In genomic region chr11:68843703-68844312, GRCh38 we compare ENCODE assay signal across 8 cellular contexts. TPM values are rescaled to one million over a fixed set of nuclear protein-coding genes. Genes with fewer than 3 reads are reported as not detected.
DNase-seq lines count a peak whose midpoint lies in the region; ATAC-seq and TF ChIP-seq lines count a peak whose summit lies in the region.

No MANE protein-coding gene starts in this region.

- H3K4me3 Mint-ChIP-seq in activated B cell treated with CpG ODN at 0.5 μM for 24 hours, result peak overlapping the region; percentile 97
- H3K4me3 Mint-ChIP-seq in central memory CD8-positive, alpha-beta T cell, result peak overlapping the region; percentile 81
- peak overlapping the region; percentile 97 for H3K4me3 Mint-ChIP-seq in memory B cell

- POLR2A ChIA-PET in activated B cell treated with CpG ODN at 0.5 μM for 24 hours (lab: Charles Lee), result interaction anchor here (0.6 to 2.8 kb wide), 7 partner anchors 15 to 1388 kb away, joined by 3 to 9 read pairs (median 4); no protein-coding TSS in a partner anchor

- H3K27me3 Mint-ChIP-seq in activated B cell treated with CpG ODN at 0.5 μM for 24 hours, result peaks cover 4% of the 10 kb centered on the region
- H3K27me3 Mint-ChIP-seq in central memory CD8-positive, alpha-beta T cell, result no peaks in the 10 kb centered on the region
- no peaks in the 10 kb centered on the region for H3K27me3 Mint-ChIP-seq in memory B cell

- intact Hi-C loops in activated B cell treated with CpG ODN at 0.5 μM for 24 hours (cut with micrococcal nuclease), result loop anchor here (1.0 to 10.0 kb wide), 10 partner anchors 47 to 831 kb away; partner anchors contain the start of genes C11orf24, CCND1, LTO1 and TESMIN

- no peaks in the 10 kb centered on the region for H3K9me3 Mint-ChIP-seq in activated B cell treated with CpG ODN at 0.5 μM for 24 hours
- no peaks in the 10 kb centered on the region for H3K9me3 Mint-ChIP-seq in central memory CD8-positive, alpha-beta T cell
- H3K9me3 Mint-ChIP-seq in memory B cell, result no peaks in the 10 kb centered on the region

- TF ChIP-seq CTCF in activated B cell treated with CpG ODN at 0.5 μM for 24 hours (IDR thresholded peaks at IDR 0.05), result no peak

- DNase-seq in DMS153 treated with DMSO at 0.1 percent for 48 hours (lab: John Stamatoyannopoulos, UW; ENCODE audit: unreplicated experiment) (peak; percentile 94), NCI-H128 (lab: John Stamatoyannopoulos, UW; ENCODE audit: unreplicated experiment) (peak; percentile 37), activated B cell treated with CpG ODN at 0.5 μM for 24 hours (peak; percentile 75), memory B cell (ENCODE audit: low spot score in 2 of 2) (peak; percentile 62 to 67), HCEC 1CT (no peak)
- DNase-seq in central memory CD8-positive, alpha-beta T cell (ENCODE audit: low spot score in 2 of 2), result peak; percentile 33 to 41
- peak; percentile 83 for DNase-seq in stimulated activated CD8-positive, alpha-beta memory T cell treated with anti-CD3 and anti-CD28 coated beads, Interleukin-4, amount 100 ng/mL, for 48 hours

- H3K27ac Mint-ChIP-seq in activated B cell treated with CpG ODN at 0.5 μM for 24 hours (peak overlapping the region; percentile 83), memory B cell (peak overlapping the region; percentile 53)
- H3K27ac Mint-ChIP-seq in central memory CD8-positive, alpha-beta T cell (ENCODE audit: low read depth), result peak overlapping the region; percentile 32

- CTCF ChIA-PET in activated B cell treated with CpG ODN at 0.5 μM for 24 hours (lab: Charles Lee), result interaction anchor here (0.7 to 4.7 kb wide), 16 partner anchors 10 to 279 kb away, joined by 3 to 41 read pairs (median 4); no protein-coding TSS in a partner anchor

- H3K4me1 Mint-ChIP-seq in activated B cell treated with CpG ODN at 0.5 μM for 24 hours, result peaks cover 38% of the 10 kb centered on the region
- peaks cover 34% of the 10 kb centered on the region for H3K4me1 Mint-ChIP-seq in central memory CD8-positive, alpha-beta T cell
- H3K4me1 Mint-ChIP-seq in memory B cell, result peaks cover 8% of the 10 kb centered on the region

- peaks cover 5% of the 10 kb centered on the region for H3K36me3 Mint-ChIP-seq in activated B cell treated with CpG ODN at 0.5 μM for 24 hours (ENCODE audit: low read depth)
- peaks cover 17% of the 10 kb centered on the region for H3K36me3 Mint-ChIP-seq in central memory CD8-positive, alpha-beta T cell (ENCODE audit: insufficient read depth)
- H3K36me3 Mint-ChIP-seq in memory B cell, result no peaks in the 10 kb centered on the region

- ATAC-seq in GM21723 (IDR thresholded peaks at IDR 0.05; ENCODE audit: unreplicated experiment), result peak; percentile 40
- peak; percentile 60 for ATAC-seq in activated B cell treated with CpG ODN at 0.5 μM for 24 hours (ENCODE audit: low read depth)
- ATAC-seq in central memory CD8-positive, alpha-beta T cell (replicated peaks; ENCODE audit: extremely low read depth, poor library complexity, severe bottlenecking), result peak; percentile 23
- ATAC-seq in memory B cell (ENCODE audit: low read depth), result peak; percentile 62

RNA-seq across cellular contexts. Expression of gene CPT1A, which starts 2.1 kb away (rescaled TPM):
- total RNA-seq in activated B cell treated with CpG ODN at 0.5 μM for 24 hours, result 16.7 and 17.2 TPM in 2 replicates

RNA-seq across cellular contexts. Expression of gene MRPL21, which starts 59.8 kb away (rescaled TPM):
- total RNA-seq in activated B cell treated with CpG ODN at 0.5 μM for 24 hours, result 49.9 and 60.0 TPM in 2 replicates

RNA-seq across cellular contexts. Expression of gene IGHMBP2, which starts 59.9 kb away (rescaled TPM):
- 24.2 and 33.8 TPM in 2 replicates for total RNA-seq in activated B cell treated with CpG ODN at 0.5 μM for 24 hours

Comparison
In these comparisons a context has a peak if more than half of its experiments do, and no peak if none do; other contexts are left out.
1. H3K27ac Mint-ChIP-seq: peak in every context shown above with its lines; median percentile 83 in activated B cell treated with CpG ODN at 0.5 μM for 24 hours; 53 in memory B cell; 32 in central memory CD8-positive, alpha-beta T cell.